16 cellular contexts compared by ENCODE assay signal in genomic region chr7:113144839-113145238, GRCh38. TPM values are rescaled to one million over a fixed set of nuclear protein-coding genes. Genes with fewer than 3 reads are reported as not detected.
A peak's percentile ranks its signal among the peaks of the same experiment; 100 is the strongest.
DNase-seq lines count a peak whose midpoint lies in the region; ATAC-seq and TF ChIP-seq lines count a peak whose summit lies in the region.
"Had no signal": no experiment of that assay in that cellular context is flagged by ENCODE, and none has a peak within 500 bp of the region (broad histone marks: within the 10 kb centered on the region; RNA-seq: fewer than 3 reads in every experiment).

No MANE protein-coding gene starts in this region.

- H3K56ac ChIP-seq in mesendoderm (ENCODE audit: low read length): no peak overlapping the region

- no peak overlapping the region for H3K23ac ChIP-seq in mesendoderm (ENCODE audit: low read length)

- H3K79me1 ChIP-seq in mesendoderm (ENCODE audit: low read length): no peaks in the 10 kb centered on the region

- H2BK5ac ChIP-seq in mesendoderm (ENCODE audit: low read length): no peak overlapping the region

- no peak overlapping the region for H3K18ac ChIP-seq in mesendoderm (ENCODE audit: low read length)

- CTCF ChIA-PET in WTC11 (lab: Charles Lee): no interaction called here

- H2BK120ac ChIP-seq in mesendoderm (ENCODE audit: low read depth, low read length): no peak overlapping the region

- H3K27me3 Mint-ChIP-seq in GM23338 (ENCODE audit: insufficient read depth, low read depth, poor library complexity) (no peaks in the 10 kb centered on the region), WTC11 (ENCODE audit: low read depth) (peaks cover 4% of the 10 kb centered on the region; the same call in 1 of the 2 replicates)

- H3F3A ChIP-seq in GM23338 (replicated peaks; ENCODE audit: low read depth): no peaks in the 10 kb centered on the region

- H3K9me3 Mint-ChIP-seq in GM23338 (no peaks in the 10 kb centered on the region), WTC11 (no peaks in the 10 kb centered on the region)
- H3K9me3 Mint-ChIP-seq: CD8-positive, alpha-beta T cell had no signal

- H2AFZ ChIP-seq in GM23338 (no peak overlapping the region), Karpas-422 (ENCODE audit: low read length) (peak overlapping the region; percentile 2; the same call in 1 of the 2 replicates)

- H3K4me1 ChIP-seq in GM23338 (ENCODE audit: insufficient read depth) (0 out of 2 replicates have a peak, but pooled peaks cover 4% of the 10 kb centered on the region), Karpas-422 (ENCODE audit: low read length) (peaks cover 63% of the 10 kb centered on the region), mesendoderm (ENCODE audit: control insufficient read depth, low read depth, low read length) (peaks cover 1% of the 10 kb centered on the region), left lung (no peaks in the 10 kb centered on the region)
- H3K4me1 ChIP-seq: SJCRH30 had no signal

- POLR2A ChIA-PET in WTC11 (lab: Charles Lee): no interaction called here

- H3K27ac Mint-ChIP-seq in GM23338 (peak overlapping the region; percentile 63; the same call in 1 of the 2 replicates), WTC11 (no peak overlapping the region)
- H3K27ac Mint-ChIP-seq: CD8-positive, alpha-beta T cell; IgD-negative memory B cell had no signal

- no peaks in the 10 kb centered on the region for H3K9me2 ChIP-seq in GM23338 (ENCODE audit: insufficient read depth)
- H3K9me2 ChIP-seq in Karpas-422 (replicated peaks; ENCODE audit: insufficient read depth, low read length): no peaks in the 10 kb centered on the region

- DNase-seq in GM23338 (ENCODE audit: low spot score) (peak; percentile 3), Karpas-422 (no peak), WTC11 (ENCODE audit: low spot score) (no peak), mesendoderm (peak; percentile 22), GDM1 (lab: John Stamatoyannopoulos, UW) (no peak), NOMO-1 treated with DMSO at 0.1 percent for 48 hours (lab: John Stamatoyannopoulos, UW; ENCODE audit: unreplicated experiment) (no peak), left lung (no peak)
- DNase-seq: CD8-positive, alpha-beta T cell; NCI-H187 treated with DMSO at 0.1 percent for 48 hours; NCI-H510A; NCI-H82; SJCRH30; SW 1271 had no signal

- H3K36me3 ChIP-seq in GM23338 (ENCODE audit: insufficient read depth) (no peaks in the 10 kb centered on the region), Karpas-422 (ENCODE audit: insufficient read depth, low read length) (no peaks in the 10 kb centered on the region), mesendoderm (ENCODE audit: control insufficient read depth, insufficient read depth, low read length) (no peaks in the 10 kb centered on the region), left lung (no peaks in the 10 kb centered on the region)
- H3K36me3 ChIP-seq: SJCRH30 had no signal

- no peaks in the 10 kb centered on the region for H3K9me3 ChIP-seq in Karpas-422 (ENCODE audit: low read length)
- H3K9me3 ChIP-seq in left lung: no peaks in the 10 kb centered on the region
- H3K9me3 ChIP-seq: SJCRH30 had no signal

- no peaks in the 10 kb centered on the region for H3K79me2 ChIP-seq in GM23338 (replicated peaks; ENCODE audit: insufficient read depth)
- no peaks in the 10 kb centered on the region for H3K79me2 ChIP-seq in Karpas-422 (ENCODE audit: low read length)
- H3K79me2 ChIP-seq in mesendoderm (ENCODE audit: control insufficient read depth, insufficient read depth, low read length): no peaks in the 10 kb centered on the region

- no peak overlapping the region for H2AK5ac ChIP-seq in mesendoderm (ENCODE audit: low read length)

- no CpG with 5 or more reads among the region's 1 CpG for WGBS in mesendoderm (ENCODE audit: extremely low coverage, insufficient coverage, low lambda C conversion rate)

- H4K5ac ChIP-seq in mesendoderm (ENCODE audit: low read length): no peak overlapping the region

- H4K8ac ChIP-seq in mesendoderm (ENCODE audit: low read depth, low read length): no peak overlapping the region

- no peak for TF ChIP-seq CTCF in GM23338 (conservative IDR thresholded peaks at IDR 0.05; ENCODE audit: low read depth in 2 of 2)
- no peak for TF ChIP-seq CTCF in WTC11 (IDR thresholded peaks at IDR 0.05)
- TF ChIP-seq CTCF in left lung (IDR thresholded peaks at IDR 0.05): no peak

- H3K4me2 ChIP-seq in GM23338 (no peak overlapping the region), Karpas-422 (ENCODE audit: low read depth, low read length, poor library complexity, severe bottlenecking) (no peak overlapping the region), mesendoderm (ENCODE audit: low read length) (no peak overlapping the region)

- H3K4me1 Mint-ChIP-seq in GM23338 (peaks cover 31% of the 10 kb centered on the region), WTC11 (peaks cover 12% of the 10 kb centered on the region)

- ATAC-seq in GM23338 (peak; percentile 89), WTC11 (peak; percentile 58; the same call in 1 of the 2 replicates), HG02571 (IDR thresholded peaks at IDR 0.05; ENCODE audit: unreplicated experiment) (no peak), left lung (no peak)
- ATAC-seq: CD8-positive, alpha-beta T cell had no signal

- H3K4ac ChIP-seq in mesendoderm (ENCODE audit: low read depth, low read length): no peak overlapping the region

- H3K4me3 Mint-ChIP-seq in GM23338 (no peak overlapping the region), WTC11 (no peak overlapping the region)
- H3K4me3 Mint-ChIP-seq: CD8-positive, alpha-beta T cell; IgD-negative memory B cell had no signal

- H2BK15ac ChIP-seq in mesendoderm (replicated peaks; ENCODE audit: low read depth): no peak overlapping the region

- H3K27ac ChIP-seq in GM23338 (ENCODE audit: low read depth): no peak overlapping the region
- H3K27ac ChIP-seq in Karpas-422 (ENCODE audit: low read length): 0 out of 2 replicates have a peak overlapping the region, but pooled peaks have one; percentile 98
- H3K27ac ChIP-seq in mesendoderm (ENCODE audit: low read depth, low read length): no peak overlapping the region
- H3K27ac ChIP-seq in left lung: no peak overlapping the region
- H3K27ac ChIP-seq: RWPE1, SJCRH30 had no signal

- H3K9ac ChIP-seq in Karpas-422 (ENCODE audit: low read length): no peak overlapping the region
- no peak overlapping the region for H3K9ac ChIP-seq in mesendoderm (ENCODE audit: low read length)

- H3K36me3 Mint-ChIP-seq in GM23338 (ENCODE audit: low read depth) (no peaks in the 10 kb centered on the region), WTC11 (no peaks in the 10 kb centered on the region)
- H3K36me3 Mint-ChIP-seq: CD8-positive, alpha-beta T cell; IgD-negative memory B cell had no signal

- H3K27me3 ChIP-seq in GM23338 (ENCODE audit: insufficient read depth) (no peaks in the 10 kb centered on the region), Karpas-422 (ENCODE audit: low read length) (no peaks in the 10 kb centered on the region), mesendoderm (ENCODE audit: insufficient read depth, low read length, poor library complexity) (no peaks in the 10 kb centered on the region), left lung (no peaks in the 10 kb centered on the region)
- H3K27me3 ChIP-seq: SJCRH30 had no signal

- H3K4me3 ChIP-seq in GM23338: no peak overlapping the region
- H3K4me3 ChIP-seq in Karpas-422 (ENCODE audit: low read length): no peak overlapping the region
- no peak overlapping the region for H3K4me3 ChIP-seq in mesendoderm (ENCODE audit: low read length)
- no peak overlapping the region for H3K4me3 ChIP-seq in left lung
- H3K4me3 ChIP-seq: SJCRH30 had no signal

- H4K20me1 ChIP-seq in GM23338 (replicated peaks; ENCODE audit: insufficient read depth): no peaks in the 10 kb centered on the region
- H4K20me1 ChIP-seq in Karpas-422 (ENCODE audit: insufficient read depth, low read depth, low read length): no peaks in the 10 kb centered on the region

- intact Hi-C loops in left lung (cut with DNase I): no loop called here

TF ChIP-seq in GM23338, 12 proteins besides CTCF, POLR2A, EP300 and RAD21 (continues in another document):
- TF ChIP-seq EZH2 (IDR thresholded peaks at IDR 0.05; ENCODE audit: low read depth, unreplicated experiment) (no peak), ZNF331 (CRISPR knock-in tag; IDR thresholded peaks at IDR 0.05; ENCODE audit: low read depth) (no peak)

TF ChIP-seq in WTC11, 78 proteins besides CTCF, POLR2A, EP300 and RAD21 (continues in another document):
- TF ChIP-seq ATF2 (CRISPR knock-in tag; IDR thresholded peaks at IDR 0.05; ENCODE audit: borderline replicate concordance, low read depth) (no peak), ZNF121 (CRISPR knock-in tag; IDR thresholded peaks at IDR 0.05) (no peak)
- TF ChIP-seq, protein P1, sequence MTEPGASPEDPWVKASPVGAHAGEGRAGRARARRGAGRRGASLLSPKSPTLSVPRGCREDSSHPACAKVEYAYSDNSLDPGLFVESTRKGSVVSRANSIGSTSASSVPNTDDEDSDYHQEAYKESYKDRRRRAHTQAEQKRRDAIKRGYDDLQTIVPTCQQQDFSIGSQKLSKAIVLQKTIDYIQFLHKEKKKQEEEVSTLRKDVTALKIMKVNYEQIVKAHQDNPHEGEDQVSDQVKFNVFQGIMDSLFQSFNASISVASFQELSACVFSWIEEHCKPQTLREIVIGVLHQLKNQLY (CRISPR knock-in tag; IDR thresholded peaks at IDR 0.05): no peak

RNA-seq across cellular contexts. Expression of gene SMIM30, which starts 26.5 kb away (rescaled TPM):
- total RNA-seq in GM23338 (2014; rRNA removed; shearing (Covaris generic)): 40.6 and 68.4 TPM in 2 replicates
- polyA plus RNA-seq in GM23338 (2016; fragmentation: Nextera tagmentation; extraction: Ambion mirVana): 148 and 150 TPM in 2 replicates
- total RNA-seq in Karpas-422 (2014; rRNA removed; shearing (Covaris generic); ENCODE audit: low replicate concordance): 21.6 and 50.4 TPM in 2 replicates
- total RNA-seq in WTC11 (2021) (44.8 to 47.9 TPM (median 47.2 TPM) in 3 replicates), left lung (10 to 100 TPM; 50.8 to 56.2 TPM)
- polyA plus RNA-seq in mesendoderm (2013, experiment 1 of 2): 97.4 TPM
- polyA plus RNA-seq in mesendoderm (2013, experiment 2 of 2): 97.1 TPM

RNA-seq across cellular contexts. Expression of gene GPR85, which starts 58.2 kb away (rescaled TPM):
- 0.35 and 0.47 TPM in 2 replicates for total RNA-seq in GM23338 (2014; rRNA removed; shearing (Covaris generic))
- 0.16 TPM in 1 of 2 replicates, not detected in the other for polyA plus RNA-seq in GM23338 (2016; fragmentation: Nextera tagmentation; extraction: Ambion mirVana)
- 0.07 TPM in 1 of 2 replicates, not detected in the other for total RNA-seq in Karpas-422 (2014; rRNA removed; shearing (Covaris generic); ENCODE audit: low replicate concordance)
- total RNA-seq in WTC11 (2021): 0.09 to 0.34 TPM (median 0.09 TPM) in 3 replicates
- polyA plus RNA-seq in mesendoderm (2013, experiment 1 of 2): 0.65 TPM
- 0.24 TPM for polyA plus RNA-seq in mesendoderm (2013, experiment 2 of 2)
- total RNA-seq in left lung: 1 to 10 TPM in 1 of 2 donors, under 1 TPM in 1; 0.82 to 1.4 TPM
- total RNA-seq: CD8-positive, alpha-beta T cell had no signal
- polyA plus RNA-seq: IgD-negative memory B cell had no signal

Comparison
In these comparisons a context has a peak if more than half of its experiments do, and no peak if none do; other contexts are left out.
1. ATAC-seq: peak in GM23338 (single experiment) and WTC11 (single experiment); none in HG02571 (single experiment) and left lung (single experiment).
2. DNase-seq: peak in GM23338 (single experiment) and mesendoderm (single experiment); none in Karpas-422 (single experiment), WTC11 (single experiment), GDM1 (single experiment), NOMO-1 treated with DMSO at 0.1 percent for 48 hours (single experiment) and left lung (0 of 2).